ENCODE assay signal across 9 cellular contexts in the genomic region with DNA sequence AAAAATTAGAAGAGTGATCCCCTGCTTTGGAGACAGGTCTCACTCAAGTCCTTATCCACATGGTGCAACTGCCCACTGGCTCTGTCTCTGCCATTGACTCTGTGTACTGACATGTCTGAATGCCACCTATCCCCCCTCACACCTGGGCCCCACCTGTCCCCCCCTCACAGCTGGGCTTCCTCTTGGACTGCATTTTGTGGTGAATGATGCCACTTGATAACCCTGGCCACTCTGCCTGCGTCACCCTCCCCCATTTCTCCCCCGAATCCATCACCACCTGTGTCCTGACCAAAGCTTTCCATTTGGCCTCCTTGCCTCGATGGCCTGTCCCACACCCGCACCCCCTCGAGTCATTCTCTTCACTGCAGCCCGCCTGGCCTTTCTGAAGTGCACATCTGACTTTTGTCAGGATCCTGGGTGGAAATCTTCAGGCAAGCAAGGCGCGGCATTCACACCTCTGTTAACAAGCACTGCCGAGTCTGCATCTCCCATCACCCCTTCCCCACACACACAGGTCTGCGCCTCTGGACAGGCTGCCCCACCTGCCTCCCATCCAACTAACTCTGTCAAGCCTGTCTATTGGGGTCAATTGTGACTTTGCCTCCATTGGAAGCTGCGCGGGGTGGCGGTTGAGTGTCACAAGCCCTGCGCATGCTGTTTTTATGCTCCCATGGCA.
DNase-seq lines count a peak whose midpoint lies in the region; ATAC-seq and TF ChIP-seq lines count a peak whose summit lies in the region.
"Had no signal": no experiment of that assay in that cellular context is flagged by ENCODE, and none has a peak within 500 bp of the region (broad histone marks: within the 10 kb centered on the region; RNA-seq: fewer than 3 reads in every experiment).

No MANE protein-coding gene starts in this region.

- H3K27me3 ChIP-seq in right atrium auricular region (no peaks in the 10 kb centered on the region), heart left ventricle (no peaks in the 10 kb centered on the region), upper lobe of left lung (no peaks in the 10 kb centered on the region)

- TF ChIP-seq POLR2A in heart left ventricle (IDR thresholded peaks at IDR 0.05) (no peak), upper lobe of left lung (IDR thresholded peaks at IDR 0.05) (no peak)

- intact Hi-C loops in heart left ventricle (cut with DNase I), result loop anchor here in 1 of 10 donors (10.0 kb wide), 1 partner anchor 396 kb away; no protein-coding TSS in a partner anchor
- intact Hi-C loops in posterior vena cava (cut with DNase I), result no loop called here

- TF ChIP-seq EP300 in upper lobe of left lung (IDR thresholded peaks at IDR 0.05), result no peak

- H3K4me1 ChIP-seq in right atrium auricular region, result peaks cover 0 to 77% of the 10 kb centered on the region in 2 donors
- H3K4me1 ChIP-seq in heart left ventricle, result peaks cover 0 to 75% (median 45%) of the 10 kb centered on the region in 12 donors
- H3K4me1 ChIP-seq in upper lobe of left lung, result peaks cover 54 to 83% (median 64%) of the 10 kb centered on the region in 4 donors

- no peaks in the 10 kb centered on the region for H3K9me3 ChIP-seq in right atrium auricular region
- H3K9me3 ChIP-seq in heart left ventricle, result no peaks in the 10 kb centered on the region
- H3K9me3 ChIP-seq in upper lobe of left lung, result no peaks in the 10 kb centered on the region

- H3K36me3 ChIP-seq in right atrium auricular region, result no peaks in the 10 kb centered on the region
- H3K36me3 ChIP-seq in heart left ventricle, result peaks cover 0 to 16% (median 2%) of the 10 kb centered on the region in 9 donors
- H3K36me3 ChIP-seq in upper lobe of left lung, result peaks cover 0 to 34% (median 7%) of the 10 kb centered on the region in 4 donors

- H3K27ac ChIP-seq in right atrium auricular region (peak overlapping the region; percentile 7 to 10), heart left ventricle (peak overlapping the region in 3 of 12 donors; percentile 31 to 92 (median 43)), upper lobe of left lung (peak overlapping the region in 2 of 4 donors; percentile 91 to 94)

- ATAC-seq in heart left ventricle, result no peak
- no peak for ATAC-seq in upper lobe of left lung (ENCODE audit: low FRiP score in 2 of 2)
- ATAC-seq in GM18858 (IDR thresholded peaks at IDR 0.05; ENCODE audit: unreplicated experiment), result no peak

- 93 to 96% (median 95%) methylated on average over 14 of the region's 14 CpGs for WGBS in heart left ventricle, 4 donors
- WGBS in upper lobe of left lung, 2 donors, result 92 to 93% methylated on average over 14 of the region's 14 CpGs

- DNase-seq in right atrium auricular region (ENCODE audit: low spot score) (no peak), heart left ventricle (no peak), foreskin fibroblast (peak in 1 of 2 donors; percentile 57), upper lobe of left lung (no peak), posterior vena cava (ENCODE audit: low spot score) (no peak), HuH-7 (ENCODE audit: low spot score) (no peak)
- peak; percentile 61 for DNase-seq in activated CD8-positive, alpha-beta memory T cell treated with anti-CD3 and anti-CD28 coated beads, Interleukin-2, amount 50 U/mL, for 48 hours
- DNase-seq: DMS53 had no signal

- H3K4me3 ChIP-seq in right atrium auricular region, result no peak overlapping the region
- H3K4me3 ChIP-seq in heart left ventricle, result no peak overlapping the region
- peak overlapping the region; percentile 64 to 79 for H3K4me3 ChIP-seq in foreskin fibroblast (ENCODE audit: low read depth in 1 of 2, low read length in 2 of 2)
- peak overlapping the region in 3 of 4 donors; percentile 41 to 52 (median 42) for H3K4me3 ChIP-seq in upper lobe of left lung

- TF ChIP-seq CTCF in right atrium auricular region (IDR thresholded peaks at IDR 0.05), result no peak
- no peak for TF ChIP-seq CTCF in heart left ventricle (IDR thresholded peaks at IDR 0.05)
- no peak for TF ChIP-seq CTCF in foreskin fibroblast (IDR thresholded peaks at IDR 0.05; ENCODE audit: low read depth, low read length)
- TF ChIP-seq CTCF in upper lobe of left lung (IDR thresholded peaks at IDR 0.05), result no peak

Comparison
In these comparisons a context has a peak if more than half of its experiments do, and no peak if none do; other contexts are left out.
1. H3K4me3 ChIP-seq: peak in foreskin fibroblast (2 of 2) and upper lobe of left lung (3 of 4); none in right atrium auricular region (0 of 2) and heart left ventricle (0 of 12).